Comparison of ENCODE assay signal across 10 cellular contexts in the genomic region with DNA sequence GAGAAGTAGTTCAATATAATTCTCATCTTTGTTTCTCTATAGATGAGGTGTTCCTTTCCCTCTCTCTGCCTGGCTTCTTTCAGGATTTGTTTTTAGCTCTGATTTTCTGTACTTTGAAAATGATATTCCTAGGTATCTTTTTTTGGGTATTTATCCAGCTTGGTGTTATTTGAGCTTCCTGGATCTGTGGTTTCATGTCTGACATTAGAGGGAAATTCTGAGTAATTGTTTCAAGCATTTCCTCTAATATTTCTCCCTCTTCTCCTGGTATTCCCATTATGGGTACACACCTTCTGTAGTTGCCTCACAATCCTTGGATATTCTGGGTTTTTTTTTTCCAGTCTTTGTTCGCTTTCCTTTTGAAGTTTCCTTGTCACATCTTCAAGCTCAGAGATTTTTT. TPM values are rescaled to one million over a fixed set of nuclear protein-coding genes. Genes with fewer than 3 reads are reported as not detected.
"Had no signal": no experiment of that assay in that cellular context is flagged by ENCODE, and none has a peak within 500 bp of the region (broad histone marks: within the 10 kb centered on the region; RNA-seq: fewer than 3 reads in every experiment).

No MANE protein-coding gene starts in this region.

- ATAC-seq: HepG2 had no signal

- FAIRE-seq: HepG2 had no signal

- H2AFZ ChIP-seq: GM23248 had no signal

- DNase-seq: GM23248, GOT3, H9, HCEC 1CT, HFFc6, KBM-7 had no signal

- H3K27ac ChIP-seq: GM23248, HL-60 had no signal

- H3K4me3 ChIP-seq: GM23248 had no signal

- H3K9ac ChIP-seq: GM23248 had no signal

RNA-seq across cellular contexts. Expression of a gene that starts 5.6 kb away (rescaled TPM):
- total RNA-seq: H4 had no signal
- polyA plus RNA-seq: IgD-negative memory B cell had no signal
